ENCODE assay signal across 21 cellular contexts in genomic region chr1:19198820-19199219, GRCh38. TPM values are rescaled to one million over a fixed set of nuclear protein-coding genes. Genes with fewer than 3 reads are reported as not detected.
DNase-seq lines count a peak whose midpoint lies in the region; ATAC-seq and TF ChIP-seq lines count a peak whose summit lies in the region.
"Had no signal": no experiment of that assay in that cellular context is flagged by ENCODE, and none has a peak within 500 bp of the region (broad histone marks: within the 10 kb centered on the region; RNA-seq: fewer than 3 reads in every experiment).

No MANE protein-coding gene starts in this region.

- H4K20me1 ChIP-seq in SK-N-SH (ENCODE audit: insufficient read depth): peaks cover 55% of the 10 kb centered on the region

- no peak overlapping the region for H2AFZ ChIP-seq in SK-N-SH (ENCODE audit: low read depth)
- H2AFZ ChIP-seq: GM23338 had no signal

- H3K9ac ChIP-seq in SK-N-SH: no peak overlapping the region
- H3K9ac ChIP-seq: BLaER1 had no signal

- no peak overlapping the region for H3K4me3 ChIP-seq in SK-N-SH (ENCODE audit: low read depth in 2 of 2, low read length in 1 of 2)
- no peak overlapping the region for H3K4me3 ChIP-seq in cardiac muscle cell
- no peak overlapping the region for H3K4me3 ChIP-seq in effector memory CD4-positive, alpha-beta T cell (ENCODE audit: insufficient read depth, low read depth, low read length, poor library complexity, severe bottlenecking)
- H3K4me3 ChIP-seq: BLaER1, GM23338 had no signal

- POLR2A ChIA-PET in SK-N-SH (lab: Yijun Ruan, JAX): no interaction called here

- H3K79me2 ChIP-seq in SK-N-SH (ENCODE audit: insufficient read depth): peaks cover 76% of the 10 kb centered on the region

- H3K9me2 ChIP-seq in SK-N-SH: no peaks in the 10 kb centered on the region

- H3K27me3 ChIP-seq in SK-N-SH (ENCODE audit: insufficient read depth) (no peaks in the 10 kb centered on the region), cardiac muscle cell (no peaks in the 10 kb centered on the region)
- no peaks in the 10 kb centered on the region for H3K27me3 ChIP-seq in effector memory CD4-positive, alpha-beta T cell (replicated peaks; ENCODE audit: control insufficient read depth, insufficient read depth, low read length, poor library complexity, severe bottlenecking)
- H3K27me3 ChIP-seq: BLaER1 had no signal

- WGBS in SK-N-SH (ENCODE audit: low lambda C conversion rate): 97% methylated on average over 4 of the region's 4 CpGs

- H3K9me3 ChIP-seq in SK-N-SH (no peaks in the 10 kb centered on the region), cardiac muscle cell (ENCODE audit: low read depth) (no peaks in the 10 kb centered on the region)
- H3K9me3 ChIP-seq in effector memory CD4-positive, alpha-beta T cell (ENCODE audit: control insufficient read depth, low read length): no peaks in the 10 kb centered on the region
- H3K9me3 ChIP-seq: BLaER1 had no signal

- no peak for TF ChIP-seq RAD21 in SK-N-SH (IDR thresholded peaks at IDR 0.05; ENCODE audit: low read length)
- no peak for TF ChIP-seq RAD21 in Ishikawa (IDR thresholded peaks at IDR 0.05; ENCODE audit: low read depth)

- TF ChIP-seq CTCF in SK-N-SH (IDR thresholded peaks at IDR 0.05) (no peak), cardiac muscle cell (IDR thresholded peaks at IDR 0.05; ENCODE audit: low read depth, low read length) (no peak)

- TF ChIP-seq EP300 in SK-N-SH (IDR thresholded peaks at IDR 0.05; ENCODE audit: borderline replicate concordance in 1 of 2, low read depth in 1 of 2, low read length in 1 of 2) (no peak), Ishikawa (IDR thresholded peaks at IDR 0.05; ENCODE audit: borderline replicate concordance) (no peak)

- DNase-seq in SK-N-SH (no peak), cardiac muscle cell (ENCODE audit: low read depth in 1 of 2, low spot score in 1 of 2) (no peak), cardiac septum (ENCODE audit: low spot score) (no peak), erythroblast (lab: John Stamatoyannopoulos, UW) (peak; percentile 29 to 33)
- DNase-seq in activated CD4-positive, CD25-positive, alpha-beta regulatory T cell (lab: John Stamatoyannopoulos, UW): no peak
- DNase-seq in effector memory CD4-positive, alpha-beta T cell: no peak
- DNase-seq: CD4-positive, CD25-positive, alpha-beta regulatory T cell; CD8-positive, alpha-beta T cell; DMS 273 treated with DMSO at 0.1 percent for 48 hours; DMS53; DMS79 treated with DMSO at 0.1 percent for 48 hours; GF-D8; H9; HFFc6 had no signal

- no peak overlapping the region for H3K27ac ChIP-seq in SK-N-SH (ENCODE audit: low read depth in 2 of 2, low read length in 1 of 2)
- peak overlapping the region; percentile 93 for H3K27ac ChIP-seq in cardiac muscle cell
- H3K27ac ChIP-seq in effector memory CD4-positive, alpha-beta T cell (ENCODE audit: insufficient read depth, low read length, poor library complexity, severe bottlenecking): no peak overlapping the region
- H3K27ac ChIP-seq: 22Rv1, BLaER1, C4-2B had no signal

- CTCF ChIA-PET in SK-N-SH (lab: Yijun Ruan, JAX): interaction anchor here (1.3 to 1.8 kb wide), 3 partner anchors 19 to 454 kb away, joined by 3 to 4 read pairs (median 4); no protein-coding TSS in a partner anchor

- TF ChIP-seq POLR2A in erythroblast (IDR thresholded peaks at IDR 0.05; ENCODE audit: low read length): no peak

- H3K36me3 ChIP-seq in SK-N-SH (replicated peaks in 1 of 2; ENCODE audit: control insufficient read depth in 1 of 2, insufficient read depth in 2 of 2, low read length in 1 of 2): peaks cover 46 to 53% of the 10 kb centered on the region in 2 experiments
- H3K36me3 ChIP-seq in cardiac muscle cell: peaks cover 61% of the 10 kb centered on the region
- H3K36me3 ChIP-seq in effector memory CD4-positive, alpha-beta T cell (ENCODE audit: control insufficient read depth, insufficient read depth, low read length): peaks cover 53% of the 10 kb centered on the region

- no peak overlapping the region for H3K4me2 ChIP-seq in SK-N-SH
- H3K4me2 ChIP-seq: BLaER1, GM23338 had no signal

- H3K4me1 ChIP-seq in SK-N-SH (ENCODE audit: control insufficient read depth in 1 of 2, insufficient read depth in 2 of 2, low read depth in 1 of 2, low read length in 1 of 2): 0 out of 4 replicates have a peak, but pooled peaks cover 0 to 8% of the 10 kb centered on the region in 2 experiments
- H3K4me1 ChIP-seq in cardiac muscle cell (ENCODE audit: low read depth): peaks cover 44% of the 10 kb centered on the region
- peaks cover 4% of the 10 kb centered on the region for H3K4me1 ChIP-seq in effector memory CD4-positive, alpha-beta T cell (ENCODE audit: control insufficient read depth, insufficient read depth, low read length, poor library complexity, severe bottlenecking)
- H3K4me1 ChIP-seq: BLaER1 had no signal

- no peak for ATAC-seq in SK-N-SH treated with all-trans-retinoic acid at 6 μM for 48 hours
- ATAC-seq: CD8-positive, alpha-beta T cell; GM23338; HCT116 had no signal

- peaks cover 10% of the 10 kb centered on the region for H3F3A ChIP-seq in SK-N-SH (replicated peaks; ENCODE audit: insufficient read depth)

- intact Hi-C loops in cardiac septum (cut with DNase I): no loop called here

TF ChIP-seq in SK-N-SH, 30 proteins besides CTCF, POLR2A, EP300 and RAD21:
- TF ChIP-seq MEF2A (IDR thresholded peaks at IDR 0.05; ENCODE audit: borderline replicate concordance, low read depth): no peak
- peak; percentile 14; the same call in 1 of the 2 replicates for TF ChIP-seq NFIC (IDR thresholded peaks at IDR 0.05; ENCODE audit: borderline replicate concordance)

TF ChIP-seq in SK-N-SH treated with all-trans-retinoic acid at 6 μM for 48 hours, 23 proteins besides CTCF, POLR2A, EP300 and RAD21 (continues in another document):
- TF ChIP-seq CREB5 (CRISPR knock-in tag; IDR thresholded peaks at IDR 0.05; ENCODE audit: low read depth) (no peak), ARNTL (CRISPR knock-in tag; IDR thresholded peaks at IDR 0.05; ENCODE audit: borderline replicate concordance, low read depth) (no peak), ZNF565 (CRISPR knock-in tag; conservative IDR thresholded peaks at IDR 0.05; ENCODE audit: low read depth) (no peak), GLIS3 (CRISPR knock-in tag; IDR thresholded peaks at IDR 0.05) (no peak), PPARA (CRISPR knock-in tag; IDR thresholded peaks at IDR 0.05; ENCODE audit: borderline replicate concordance) (no peak), BACH2 (CRISPR knock-in tag; IDR thresholded peaks at IDR 0.05; ENCODE audit: borderline replicate concordance) (no peak)

TF ChIP-seq in Ishikawa, 13 proteins besides CTCF, POLR2A, EP300 and RAD21:
- TF ChIP-seq NFIC (IDR thresholded peaks at IDR 0.05) (peak; percentile 37; the same call in 1 of the 2 replicates), CEBPB (IDR thresholded peaks at IDR 0.05) (no peak)

RNA-seq across cellular contexts. Expression of gene UBR4, which starts 11.2 kb away (rescaled TPM):
- polyA plus RNA-seq in SK-N-SH (2012; rRNA removed) (51.3 and 68.7 TPM in 2 replicates), cardiac muscle cell (76.4 and 96.6 TPM in 2 replicates)
- 25.1 and 30.9 TPM in 2 replicates for polyA plus RNA-seq in SK-N-SH (2012; cell fraction: cytosol; rRNA removed)
- polyA plus RNA-seq in SK-N-SH (2012; cell fraction: nucleus; rRNA removed): 403 and 672 TPM in 2 replicates
- total RNA-seq in cardiac muscle cell (105 and 206 TPM in 2 replicates), cardiac septum (95.7 TPM)

RNA-seq across cellular contexts. Expression of gene EMC1, which starts 52.5 kb away (rescaled TPM):
- polyA plus RNA-seq in SK-N-SH (2012; rRNA removed) (55.9 and 87.6 TPM in 2 replicates), cardiac muscle cell (25.0 and 33.3 TPM in 2 replicates)
- polyA plus RNA-seq in SK-N-SH (2012; cell fraction: cytosol; rRNA removed): 33.2 and 46.1 TPM in 2 replicates
- 103 and 125 TPM in 2 replicates for polyA plus RNA-seq in SK-N-SH (2012; cell fraction: nucleus; rRNA removed)
- total RNA-seq in cardiac muscle cell (26.6 and 37.0 TPM in 2 replicates), cardiac septum (28.6 TPM)

RNA-seq across cellular contexts. Expression of gene MRTO4, which starts 52.8 kb away (rescaled TPM):
- polyA plus RNA-seq in SK-N-SH (2012; rRNA removed) (48.4 and 55.2 TPM in 2 replicates), cardiac muscle cell (29.9 and 33.6 TPM in 2 replicates)
- 46.5 and 53.8 TPM in 2 replicates for polyA plus RNA-seq in SK-N-SH (2012; cell fraction: cytosol; rRNA removed)
- 44.5 and 50.9 TPM in 2 replicates for polyA plus RNA-seq in SK-N-SH (2012; cell fraction: nucleus; rRNA removed)
- total RNA-seq in cardiac muscle cell (21.3 and 28.8 TPM in 2 replicates), cardiac septum (14.8 TPM)

Comparison
In these comparisons a context has a peak if more than half of its experiments do, and no peak if none do; other contexts are left out.
1. DNase-seq: peak in erythroblast (2 of 2); none in SK-N-SH (single experiment), cardiac muscle cell (0 of 2), cardiac septum (single experiment), activated CD4-positive, CD25-positive, alpha-beta regulatory T cell (0 of 4) and effector memory CD4-positive, alpha-beta T cell (0 of 3).